24 cellular contexts compared by ENCODE assay signal in the genomic region with DNA sequence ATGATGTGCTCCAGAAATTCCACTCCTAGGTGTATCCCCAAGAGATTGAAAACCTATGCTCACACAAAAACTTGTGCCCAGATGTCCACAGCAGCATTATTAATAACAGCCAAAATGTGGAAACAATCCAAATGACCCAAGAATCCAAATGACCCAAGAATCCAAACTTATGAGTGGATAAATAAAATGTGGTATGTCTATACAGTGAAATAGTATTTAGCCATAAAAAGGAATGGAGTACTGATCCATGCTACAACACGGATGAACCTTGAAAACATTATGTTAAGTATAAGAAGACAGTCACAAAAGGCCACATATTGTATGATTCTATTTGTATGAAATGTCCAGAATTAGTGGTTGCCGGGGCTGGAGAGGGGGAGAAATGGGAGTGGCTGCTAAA.
"Had no signal": no experiment of that assay in that cellular context is flagged by ENCODE, and none has a peak within 500 bp of the region (broad histone marks: within the 10 kb centered on the region; RNA-seq: fewer than 3 reads in every experiment).

No MANE protein-coding gene starts in this region.

- H3K27ac ChIP-seq: neutrophil, pancreas, psoas muscle, right lobe of liver, sigmoid colon, stomach, thoracic aorta, thyroid gland, tibial nerve, upper lobe of left lung, vagina had no signal

- ATAC-seq: natural killer cell treated with Interleukin-12 subunit alpha and Interleukin-12 subunit beta and Interleukin-15 and Interleukin-18, amount 100 ng/mL, for 72 hours; pancreas; psoas muscle; right cardiac atrium; right lobe of liver; stimulated activated effector memory CD8-positive, alpha-beta T cell treated with anti-CD3 and anti-CD28 coated beads, Interleukin-12 subunit alpha, Interleukin-12 subunit beta, amount 100 ng/mL, for 72 hours; stimulated activated naive B cell treated with anti-CD40 and anti-IgM and Interleukin-4, amounts not matched to agents 10 μg/mL and 1 μg/mL and 100 μg/mL, for 72 hours had no signal

- FAIRE-seq: pancreas, small intestine had no signal

- DNase-seq: nephron progenitor cell; nucleus accumbens; pancreas; right cardiac atrium; right lobe of liver; sigmoid colon; small intestine; stimulated activated CD4-positive, alpha-beta T cell treated with anti-CD3 and anti-CD28 coated beads, Interleukin-15, amount 100 ng/mL, for 24 hours; stimulated activated CD4-positive, alpha-beta T cell treated with anti-CD3 and anti-CD28 coated beads, Interleukin-2, amount 100 ng/mL, for 24 hours; stimulated activated CD4-positive, alpha-beta T cell treated with anti-CD3 and anti-CD28 coated beads, Interleukin-2, amount 100 ng/mL, for 48 hours; stimulated activated CD4-positive, alpha-beta T cell treated with anti-CD3 and anti-CD28 coated beads, Interleukin-4, amount 100 ng/mL, for 24 hours; stimulated activated naive B cell treated with anti-CD40 and anti-IgM and Interleukin-4, amounts not matched to agents 10 μg/mL and 1 μg/mL and 100 μg/mL, for 72 hours; stimulated activated naive CD4-positive, alpha-beta T cell treated with Interleukin-2 at 50 U/mL for 16 hours; stomach; thyroid gland; trophoblast cell had no signal

- H3K4me3 ChIP-seq: pancreas, psoas muscle, right lobe of liver, sigmoid colon, stomach, thoracic aorta, thyroid gland, tibial nerve, upper lobe of left lung, vagina had no signal

- H3K4me1 ChIP-seq: pancreas, psoas muscle, right lobe of liver, thyroid gland, tibial nerve had no signal

- H3K9me3 ChIP-seq: neutrophil, pancreas, psoas muscle, right lobe of liver, sigmoid colon, stomach, thoracic aorta, thyroid gland, upper lobe of left lung, vagina had no signal

- H3K27me3 ChIP-seq: pancreas, right lobe of liver, sigmoid colon, stomach, thyroid gland, tibial nerve, upper lobe of left lung, vagina had no signal

- H3K36me3 ChIP-seq: neutrophil, pancreas, right lobe of liver, sigmoid colon, stomach, thoracic aorta, thyroid gland, upper lobe of left lung, vagina had no signal
